Comparison of ENCODE assay signal across 18 cellular contexts in the genomic region with DNA sequence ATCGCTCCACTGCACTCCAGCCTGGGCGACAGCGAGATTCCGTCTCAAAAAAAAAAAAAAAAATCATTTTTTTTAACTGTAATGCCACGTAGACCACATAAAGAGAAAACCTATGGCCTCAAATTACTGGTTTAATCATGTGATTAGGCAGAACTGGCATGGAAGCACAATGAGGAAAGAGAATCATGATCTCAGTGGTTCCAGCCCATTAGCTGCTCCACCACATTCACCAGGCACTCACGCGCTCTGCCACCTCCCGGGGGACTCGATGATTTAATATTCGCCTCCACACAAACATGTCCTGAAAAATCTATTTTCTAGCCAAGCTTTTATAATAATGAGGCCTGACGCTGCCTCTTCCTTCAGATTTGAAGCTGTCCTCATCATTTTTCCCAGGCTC.
"Had no signal": no experiment of that assay in that cellular context is flagged by ENCODE, and none has a peak within 500 bp of the region (broad histone marks: within the 10 kb centered on the region; RNA-seq: fewer than 3 reads in every experiment).

No MANE protein-coding gene starts in this region.

- H3K27me3 Mint-ChIP-seq: activated CD4-positive, alpha-beta memory T cell treated with anti-CD3 and anti-CD28 coated beads, Interleukin-2, amount 10 ng/mL, durations not matched to agents 7 days and 5 days; activated CD4-positive, alpha-beta T cell treated with anti-CD3 and anti-CD28 coated beads for 36 hours; activated CD8-positive, alpha-beta memory T cell treated with anti-CD3 and anti-CD28 coated beads, Interleukin-2, amount 10 ng/mL, durations not matched to agents 7 days and 5 days; activated T-helper 17 cell treated with anti-CD3 and anti-CD28 coated beads, Interleukin-2, amount 50 U/mL, for 72 hours; central memory CD8-positive, alpha-beta T cell; type B pancreatic cell had no signal

- H3K27ac Mint-ChIP-seq: activated CD4-positive, alpha-beta memory T cell treated with anti-CD3 and anti-CD28 coated beads, Interleukin-2, amount 10 ng/mL, durations not matched to agents 7 days and 5 days; activated CD4-positive, alpha-beta T cell treated with anti-CD3 and anti-CD28 coated beads for 36 hours; activated CD8-positive, alpha-beta memory T cell treated with anti-CD3 and anti-CD28 coated beads, Interleukin-2, amount 10 ng/mL, durations not matched to agents 7 days and 5 days; activated naive CD4-positive, alpha-beta T cell treated with anti-CD3 and anti-CD28 coated beads for 36 hours; activated T-helper 17 cell treated with anti-CD3 and anti-CD28 coated beads, Interleukin-2, amount 50 U/mL, for 72 hours; natural killer cell; T-helper 2 cell treated with Interferon-gamma antibody and Interleukin-4, amounts not matched to agents 5 μg/mL and 100 μg/mL, for 36 hours; type B pancreatic cell; WTC11 had no signal

- H3K4me1 Mint-ChIP-seq: activated CD4-positive, alpha-beta memory T cell treated with anti-CD3 and anti-CD28 coated beads, Interleukin-2, amount 10 ng/mL, durations not matched to agents 7 days and 5 days; activated CD4-positive, alpha-beta T cell treated with anti-CD3 and anti-CD28 coated beads for 36 hours; activated T-helper 17 cell treated with anti-CD3 and anti-CD28 coated beads, Interleukin-2, amount 50 U/mL, for 72 hours; central memory CD8-positive, alpha-beta T cell; natural killer cell had no signal

- DNase-seq: activated CD4-positive, alpha-beta memory T cell treated with anti-CD3 and anti-CD28 coated beads, Interleukin-2, amount 10 ng/mL, durations not matched to agents 7 days and 5 days; activated CD4-positive, alpha-beta T cell treated with anti-CD3 and anti-CD28 coated beads for 36 hours; activated CD8-positive, alpha-beta memory T cell treated with anti-CD3 and anti-CD28 coated beads, Interleukin-2, amount 10 ng/mL, durations not matched to agents 7 days and 5 days; activated naive CD4-positive, alpha-beta T cell treated with anti-CD3 and anti-CD28 coated beads for 36 hours; aorta; erythroblast; lower lobe of right lung; natural killer cell; stimulated activated CD4-positive, alpha-beta T cell treated with anti-CD3 and anti-CD28 coated beads, Interleukin-4, amount 100 ng/mL, for 1 hour; stomach; testis had no signal

- H3K4me3 Mint-ChIP-seq: activated CD4-positive, alpha-beta memory T cell treated with anti-CD3 and anti-CD28 coated beads, Interleukin-2, amount 10 ng/mL, durations not matched to agents 7 days and 5 days; activated CD4-positive, alpha-beta T cell treated with anti-CD3 and anti-CD28 coated beads for 36 hours; activated CD8-positive, alpha-beta memory T cell treated with anti-CD3 and anti-CD28 coated beads, Interleukin-2, amount 10 ng/mL, durations not matched to agents 7 days and 5 days; activated naive CD4-positive, alpha-beta T cell treated with anti-CD3 and anti-CD28 coated beads for 36 hours; activated T-helper 17 cell treated with anti-CD3 and anti-CD28 coated beads, Interleukin-2, amount 50 U/mL, for 72 hours; central memory CD8-positive, alpha-beta T cell; natural killer cell; T-helper 2 cell treated with Interferon-gamma antibody and Interleukin-4, amounts not matched to agents 5 μg/mL and 100 μg/mL, for 36 hours; type B pancreatic cell; WTC11 had no signal

- ATAC-seq: activated CD4-positive, alpha-beta T cell treated with anti-CD3 and anti-CD28 coated beads for 36 hours; activated CD8-positive, alpha-beta memory T cell treated with anti-CD3 and anti-CD28 coated beads, Interleukin-2, amount 10 ng/mL, durations not matched to agents 7 days and 5 days; activated T-helper 17 cell treated with anti-CD3 and anti-CD28 coated beads, Interleukin-2, amount 50 U/mL, for 72 hours; gastroesophageal sphincter; lower lobe of right lung; natural killer cell; sciatic nerve; WTC11 had no signal

- H3K36me3 Mint-ChIP-seq: activated CD8-positive, alpha-beta memory T cell treated with anti-CD3 and anti-CD28 coated beads, Interleukin-2, amount 10 ng/mL, durations not matched to agents 7 days and 5 days; natural killer cell; type B pancreatic cell had no signal
